ENCODE assay signal across 12 cellular contexts in the genomic region with DNA sequence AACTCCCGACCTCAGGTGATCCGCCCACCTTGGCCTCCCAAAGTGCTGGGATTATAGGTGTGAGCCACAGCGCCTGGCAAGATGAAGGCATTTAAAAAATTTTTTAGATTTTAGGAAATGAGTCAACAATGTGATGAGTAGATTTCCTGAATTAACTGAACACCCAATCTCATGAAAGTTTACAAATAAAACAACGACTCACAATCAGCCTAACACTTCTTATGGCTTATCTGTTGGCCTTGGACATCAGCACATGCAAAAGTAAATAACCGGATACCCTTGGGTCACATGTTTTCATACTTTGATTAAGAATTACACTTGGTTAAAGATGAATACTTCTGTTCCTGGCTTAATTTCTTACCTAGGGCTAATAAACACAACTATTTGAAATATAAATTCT. TPM values are rescaled to one million over a fixed set of nuclear protein-coding genes. Genes with fewer than 3 reads are reported as not detected.
DNase-seq lines count a peak whose midpoint lies in the region; ATAC-seq and TF ChIP-seq lines count a peak whose summit lies in the region.
"Had no signal": no experiment of that assay in that cellular context is flagged by ENCODE, and none has a peak within 500 bp of the region (broad histone marks: within the 10 kb centered on the region; RNA-seq: fewer than 3 reads in every experiment).

No MANE protein-coding gene starts in this region.

- CTCF ChIA-PET in A673 (lab: Charles Lee) = interaction anchor here (1.3 kb wide), 1 partner anchor 64 kb away, joined by 3 read pairs; no protein-coding TSS in a partner anchor

- POLR2A ChIA-PET in A673 (lab: Charles Lee; ENCODE audit: low non-redundant PET) = no interaction called here

- TF ChIP-seq CTCF in A673 (conservative IDR thresholded peaks at IDR 0.05; ENCODE audit: low read depth, low read length) (no peak), coronary artery (IDR thresholded peaks at IDR 0.05) (no peak), lower lobe of right lung (IDR thresholded peaks at IDR 0.05) (no peak)

- H3K9me3 ChIP-seq in A673 (ENCODE audit: low read depth, low read length, poor library complexity, severe bottlenecking) = no peaks in the 10 kb centered on the region
- H3K9me3 ChIP-seq in MG63 = no peaks in the 10 kb centered on the region
- H3K9me3 ChIP-seq in lower lobe of right lung = no peaks in the 10 kb centered on the region
- H3K9me3 ChIP-seq: upper lobe of left lung had no signal

- DNase-seq in A673 (ENCODE audit: low spot score) = no peak
- DNase-seq in MG63 = no peak
- no peak for DNase-seq in coronary artery (ENCODE audit: low spot score)
- peak; percentile 77 to 85 for DNase-seq in lung microvascular endothelial cell (ENCODE audit: low read depth in 2 of 2)
- no peak for DNase-seq in NCI-H187 treated with DMSO at 0.1 percent for 48 hours (lab: John Stamatoyannopoulos, UW)
- no peak for DNase-seq in lower lobe of right lung
- DNase-seq in NCI-H2196 (lab: John Stamatoyannopoulos, UW; ENCODE audit: unreplicated experiment) = no peak
- DNase-seq: activated gamma-delta T cell treated with Interleukin-2 at 50 U/mL for 16 hours, NCI-H1930, upper lobe of left lung had no signal

- intact Hi-C loops in A673 (cut with micrococcal nuclease; ENCODE audit: unreplicated experiment) = loop anchor here (10.0 kb wide), 1 partner anchor 145 kb away; the partner anchor contains the start of gene GADD45A
- intact Hi-C loops in lower lobe of right lung (cut with DNase I) = no loop called here

- H3K36me3 ChIP-seq in A673 (ENCODE audit: insufficient read depth, low read length, poor library complexity, severe bottlenecking) (no peaks in the 10 kb centered on the region), MG63 (peaks cover 53% of the 10 kb centered on the region), lower lobe of right lung (no peaks in the 10 kb centered on the region)
- H3K36me3 ChIP-seq: upper lobe of left lung had no signal

- H3K4me3 ChIP-seq in A673 (ENCODE audit: low read depth, low read length, poor library complexity, severe bottlenecking) = peak overlapping the region; percentile 74
- peak overlapping the region; percentile 94 for H3K4me3 ChIP-seq in MG63
- H3K4me3 ChIP-seq in coronary artery = peak overlapping the region; percentile 93
- H3K4me3 ChIP-seq in lower lobe of right lung = no peak overlapping the region

- H3K27ac ChIP-seq in A673 (ENCODE audit: low read depth, low read length, poor library complexity, severe bottlenecking) = peak overlapping the region; percentile 89
- H3K27ac ChIP-seq in coronary artery = no peak overlapping the region
- no peak overlapping the region for H3K27ac ChIP-seq in lower lobe of right lung
- H3K27ac ChIP-seq: KMS-11 had no signal

- ATAC-seq in lower lobe of right lung = no peak
- no peak for ATAC-seq in HG03095 (IDR thresholded peaks at IDR 0.05; ENCODE audit: unreplicated experiment)

- H3K4me1 ChIP-seq in A673 (ENCODE audit: insufficient read depth, low read length, poor library complexity, severe bottlenecking) = peaks cover 44% of the 10 kb centered on the region
- H3K4me1 ChIP-seq in lower lobe of right lung = no peaks in the 10 kb centered on the region

- BruUV-seq in A673 (replicated peaks; lab: Mats Ljungman, UMichigan) = no TSS peak

- H3K27me3 ChIP-seq in A673 (replicated peaks; ENCODE audit: insufficient read depth, low read depth, low read length, poor library complexity) (no peaks in the 10 kb centered on the region), MG63 (no peaks in the 10 kb centered on the region), lower lobe of right lung (ENCODE audit: low read depth) (peaks cover 6% of the 10 kb centered on the region)

RNA-seq across cellular contexts. Expression of gene GNG12, which starts 3.0 kb away (rescaled TPM):
- total RNA-seq in A673 (2021) = 48.1 and 54.8 TPM in 2 replicates
- 224 and 362 TPM in 2 replicates for total RNA-seq in MG63 (2014; rRNA removed; shearing (Covaris generic); ENCODE audit: low replicate concordance)
- total RNA-seq in lung microvascular endothelial cell = 149 and 229 TPM in 2 replicates
- 43.3 TPM for total RNA-seq in lower lobe of right lung

Comparison
In these comparisons a context has a peak if more than half of its experiments do, and no peak if none do; other contexts are left out.
1. DNase-seq: peak in lung microvascular endothelial cell (2 of 2); none in A673 (single experiment), MG63 (single experiment), coronary artery (single experiment), NCI-H187 treated with DMSO at 0.1 percent for 48 hours (single experiment), lower lobe of right lung (single experiment) and NCI-H2196 (single experiment).